33 cellular contexts compared by ENCODE assay signal in the genomic region with DNA sequence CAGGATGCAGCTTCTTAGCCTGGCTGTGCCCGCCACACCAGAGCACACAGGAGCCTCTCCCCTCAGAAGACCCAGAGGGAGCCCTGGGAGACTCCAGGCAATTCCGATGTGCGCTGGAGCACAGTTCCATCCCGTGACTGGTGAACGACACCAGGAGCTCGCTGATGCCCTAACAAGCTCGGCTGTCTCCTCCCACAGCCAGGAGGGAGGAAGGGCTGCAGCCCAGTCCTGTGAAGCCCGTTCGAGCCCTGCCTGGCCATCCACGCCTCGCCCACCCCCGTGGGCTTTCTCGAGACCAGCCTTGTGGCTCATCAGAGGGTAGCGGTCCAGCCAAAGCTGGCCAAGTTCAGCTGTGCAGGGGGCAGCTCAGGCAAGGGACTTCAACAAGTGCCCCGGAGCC.
"Had no signal": no experiment of that assay in that cellular context is flagged by ENCODE, and none has a peak within 500 bp of the region (broad histone marks: within the 10 kb centered on the region; RNA-seq: fewer than 3 reads in every experiment).

No MANE protein-coding gene starts in this region.

- DNase-seq: activated CD4-positive, alpha-beta memory T cell treated with anti-CD3 and anti-CD28 coated beads, Interleukin-2, amount 10 ng/mL, durations not matched to agents 7 days and 5 days; activated CD4-positive, alpha-beta T cell treated with anti-CD3 and anti-CD28 coated beads for 1 hour; activated CD4-positive, alpha-beta T cell treated with anti-CD3 and anti-CD28 coated beads, Interleukin-2, amount 10 ng/mL, durations not matched to agents 7 days and 5 days; activated CD8-positive, alpha-beta memory T cell treated with anti-CD3 and anti-CD28 coated beads, Interleukin-2, amount 50 U/mL, for 48 hours; activated gamma-delta T cell; activated naive CD4-positive, alpha-beta T cell treated with anti-CD3 and anti-CD28 coated beads, Interleukin-2, amount 10 ng/mL, durations not matched to agents 7 days and 5 days; activated naive CD8-positive, alpha-beta T cell treated with anti-CD3 and anti-CD28 coated beads, Interleukin-2, amount 10 ng/mL, durations not matched to agents 7 days and 5 days; activated T-cell treated with anti-CD3 and anti-CD28 coated beads, Interleukin-2, amount 50 U/mL, for 24 hours; cerebellar nuclear complex; colonic mucosa; effector CD8-positive, alpha-beta T cell; erythroblast; hypothalamus; immature natural killer cell; mesendoderm; natural killer cell; sigmoid colon; small intestine; stimulated activated CD4-positive, alpha-beta T cell treated with anti-CD3 and anti-CD28 coated beads, Interleukin-4, amount 100 ng/mL, for 24 hours; stimulated activated naive CD8-positive, alpha-beta T cell treated with anti-CD3 and anti-CD28 coated beads, Interleukin-15, amount 100 ng/mL, for 72 hours; substantia nigra; T1000; uterus had no signal

- H3K4me3 ChIP-seq: ascending aorta, cardiac muscle cell, colonic mucosa, gastroesophageal sphincter, heart left ventricle, left lung, lung, sigmoid colon, uterus had no signal

- H3K9me3 ChIP-seq: ascending aorta, colonic mucosa, gastroesophageal sphincter, heart left ventricle, left lung, sigmoid colon, uterus had no signal

- H3K4me1 Mint-ChIP-seq: activated CD4-positive, alpha-beta memory T cell treated with anti-CD3 and anti-CD28 coated beads, Interleukin-2, amount 10 ng/mL, durations not matched to agents 7 days and 5 days; activated CD4-positive, alpha-beta T cell treated with anti-CD3 and anti-CD28 coated beads, Interleukin-2, amount 10 ng/mL, durations not matched to agents 7 days and 5 days; activated naive CD4-positive, alpha-beta T cell treated with anti-CD3 and anti-CD28 coated beads, Interleukin-2, amount 10 ng/mL, durations not matched to agents 7 days and 5 days; activated naive CD8-positive, alpha-beta T cell treated with anti-CD3 and anti-CD28 coated beads, Interleukin-2, amount 10 ng/mL, durations not matched to agents 7 days and 5 days; immature natural killer cell; natural killer cell; stimulated activated effector memory CD8-positive, alpha-beta T cell treated with anti-CD3 and anti-CD28 coated beads, Interleukin-12 subunit alpha, Interleukin-12 subunit beta, amount 100 ng/mL, for 72 hours had no signal

- H3K4me3 Mint-ChIP-seq: activated CD4-positive, alpha-beta memory T cell treated with anti-CD3 and anti-CD28 coated beads, Interleukin-2, amount 10 ng/mL, durations not matched to agents 7 days and 5 days; activated CD4-positive, alpha-beta T cell treated with anti-CD3 and anti-CD28 coated beads, Interleukin-2, amount 10 ng/mL, durations not matched to agents 7 days and 5 days; activated naive CD4-positive, alpha-beta T cell treated with anti-CD3 and anti-CD28 coated beads, Interleukin-2, amount 10 ng/mL, durations not matched to agents 7 days and 5 days; activated naive CD8-positive, alpha-beta T cell treated with anti-CD3 and anti-CD28 coated beads, Interleukin-2, amount 10 ng/mL, durations not matched to agents 7 days and 5 days; activated T-cell treated with anti-CD3 and anti-CD28 coated beads, Interleukin-2, amount 50 U/mL, for 24 hours; brain; immature natural killer cell; natural killer cell; stimulated activated effector memory CD8-positive, alpha-beta T cell treated with anti-CD3 and anti-CD28 coated beads, Interleukin-12 subunit alpha, Interleukin-12 subunit beta, amount 100 ng/mL, for 72 hours; stimulated activated naive CD8-positive, alpha-beta T cell treated with anti-CD3 and anti-CD28 coated beads, Interleukin-15, amount 100 ng/mL, for 72 hours; type B pancreatic cell; WTC11 had no signal

- H3K27ac Mint-ChIP-seq: activated CD4-positive, alpha-beta memory T cell treated with anti-CD3 and anti-CD28 coated beads, Interleukin-2, amount 10 ng/mL, durations not matched to agents 7 days and 5 days; activated CD4-positive, alpha-beta T cell treated with anti-CD3 and anti-CD28 coated beads, Interleukin-2, amount 10 ng/mL, durations not matched to agents 7 days and 5 days; activated naive CD8-positive, alpha-beta T cell treated with anti-CD3 and anti-CD28 coated beads, Interleukin-2, amount 10 ng/mL, durations not matched to agents 7 days and 5 days; activated T-cell treated with anti-CD3 and anti-CD28 coated beads, Interleukin-2, amount 50 U/mL, for 24 hours; brain; immature natural killer cell; natural killer cell; stimulated activated effector memory CD8-positive, alpha-beta T cell treated with anti-CD3 and anti-CD28 coated beads, Interleukin-12 subunit alpha, Interleukin-12 subunit beta, amount 100 ng/mL, for 72 hours had no signal

- H3K36me3 Mint-ChIP-seq: activated naive CD4-positive, alpha-beta T cell treated with anti-CD3 and anti-CD28 coated beads, Interleukin-2, amount 10 ng/mL, durations not matched to agents 7 days and 5 days; activated naive CD8-positive, alpha-beta T cell treated with anti-CD3 and anti-CD28 coated beads, Interleukin-2, amount 10 ng/mL, durations not matched to agents 7 days and 5 days; brain; immature natural killer cell; natural killer cell; stimulated activated effector memory CD8-positive, alpha-beta T cell treated with anti-CD3 and anti-CD28 coated beads, Interleukin-12 subunit alpha, Interleukin-12 subunit beta, amount 100 ng/mL, for 72 hours; type B pancreatic cell; WTC11 had no signal

- H3K36me3 ChIP-seq: ascending aorta, cardiac muscle cell, colonic mucosa, sigmoid colon, uterus had no signal

- FAIRE-seq: small intestine had no signal

- H3K27ac ChIP-seq: ascending aorta, cardiac muscle cell, colonic mucosa, gastroesophageal sphincter, heart left ventricle, left lung, sigmoid colon, uterus had no signal

- ATAC-seq: gastroesophageal sphincter; heart left ventricle; left lung; natural killer cell; stimulated activated effector memory CD8-positive, alpha-beta T cell treated with anti-CD3 and anti-CD28 coated beads, Interleukin-12 subunit alpha, Interleukin-12 subunit beta, amount 100 ng/mL, for 72 hours; stimulated activated naive CD8-positive, alpha-beta T cell treated with anti-CD3 and anti-CD28 coated beads, Interleukin-15, amount 100 ng/mL, for 72 hours; WTC11 had no signal

- H3K27me3 ChIP-seq: ascending aorta, cardiac muscle cell, colonic mucosa, gastroesophageal sphincter, heart left ventricle, left lung, sigmoid colon, uterus had no signal

- H3K9me3 Mint-ChIP-seq: activated CD4-positive, alpha-beta memory T cell treated with anti-CD3 and anti-CD28 coated beads, Interleukin-2, amount 10 ng/mL, durations not matched to agents 7 days and 5 days; activated CD4-positive, alpha-beta T cell treated with anti-CD3 and anti-CD28 coated beads, Interleukin-2, amount 10 ng/mL, durations not matched to agents 7 days and 5 days; activated naive CD4-positive, alpha-beta T cell treated with anti-CD3 and anti-CD28 coated beads, Interleukin-2, amount 10 ng/mL, durations not matched to agents 7 days and 5 days; activated naive CD8-positive, alpha-beta T cell treated with anti-CD3 and anti-CD28 coated beads, Interleukin-2, amount 10 ng/mL, durations not matched to agents 7 days and 5 days; activated T-cell treated with anti-CD3 and anti-CD28 coated beads, Interleukin-2, amount 50 U/mL, for 24 hours; immature natural killer cell; natural killer cell; stimulated activated effector memory CD8-positive, alpha-beta T cell treated with anti-CD3 and anti-CD28 coated beads, Interleukin-12 subunit alpha, Interleukin-12 subunit beta, amount 100 ng/mL, for 72 hours; stimulated activated naive CD8-positive, alpha-beta T cell treated with anti-CD3 and anti-CD28 coated beads, Interleukin-15, amount 100 ng/mL, for 72 hours; type B pancreatic cell; WTC11 had no signal

- H3K27me3 Mint-ChIP-seq: activated CD4-positive, alpha-beta memory T cell treated with anti-CD3 and anti-CD28 coated beads, Interleukin-2, amount 10 ng/mL, durations not matched to agents 7 days and 5 days; activated CD4-positive, alpha-beta T cell treated with anti-CD3 and anti-CD28 coated beads, Interleukin-2, amount 10 ng/mL, durations not matched to agents 7 days and 5 days; activated naive CD4-positive, alpha-beta T cell treated with anti-CD3 and anti-CD28 coated beads, Interleukin-2, amount 10 ng/mL, durations not matched to agents 7 days and 5 days; activated naive CD8-positive, alpha-beta T cell treated with anti-CD3 and anti-CD28 coated beads, Interleukin-2, amount 10 ng/mL, durations not matched to agents 7 days and 5 days; activated T-cell treated with anti-CD3 and anti-CD28 coated beads, Interleukin-2, amount 50 U/mL, for 24 hours; brain; stimulated activated naive CD8-positive, alpha-beta T cell treated with anti-CD3 and anti-CD28 coated beads, Interleukin-15, amount 100 ng/mL, for 72 hours; type B pancreatic cell had no signal

- H3K4me1 ChIP-seq: ascending aorta, colonic mucosa, gastroesophageal sphincter, heart left ventricle, left lung, uterus had no signal
